In the genomic region with DNA sequence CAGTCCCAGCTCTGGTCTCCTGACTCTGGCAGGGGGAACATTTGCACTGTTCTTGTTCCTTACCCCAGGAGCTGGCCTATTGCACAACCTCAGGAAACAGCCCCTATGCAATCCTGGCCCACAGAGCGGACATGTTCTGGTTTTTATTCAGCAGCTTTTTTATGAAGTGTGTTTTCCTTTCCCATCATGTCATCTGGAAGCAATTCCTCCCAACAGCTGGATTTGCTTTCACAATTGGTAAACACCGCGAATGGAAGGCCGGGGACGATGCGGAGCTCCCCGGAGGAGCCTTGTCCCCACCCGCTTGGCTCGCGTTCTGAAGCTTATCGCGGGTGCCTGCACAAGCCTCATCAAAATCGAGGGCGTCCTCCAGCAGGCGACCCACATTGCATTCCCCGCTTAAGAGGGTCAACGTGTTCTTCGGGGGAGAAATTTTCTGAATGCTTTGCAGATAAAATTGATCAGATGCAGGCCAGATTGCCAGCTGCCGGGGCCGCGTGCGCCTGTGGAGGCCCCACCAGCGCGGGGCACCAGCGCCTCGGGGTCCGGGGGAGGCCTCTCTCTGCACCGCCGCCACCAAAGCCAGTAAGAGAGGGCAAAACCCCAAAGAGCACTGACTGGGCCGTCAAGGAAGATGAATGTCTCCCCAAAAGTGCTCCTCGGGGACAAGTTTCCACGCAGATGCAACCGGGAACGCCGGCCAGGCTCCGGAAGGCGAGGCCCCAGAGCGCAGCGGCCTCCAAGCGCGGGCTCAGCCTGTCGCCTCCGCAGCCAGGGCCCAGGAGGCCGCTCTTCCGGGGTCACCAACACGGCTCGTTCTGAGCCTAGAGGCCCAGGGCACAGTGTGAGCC, we compare ENCODE assay signal across 8 cellular contexts.
DNase-seq lines count a peak whose midpoint lies in the region; ATAC-seq and FAIRE-seq lines count a peak whose summit lies in the region.

No MANE protein-coding gene starts in this region.

- H3K4me1 ChIP-seq in adipocyte (ENCODE audit: control insufficient read depth, insufficient read depth, low read length) = peaks cover 39% of the 10 kb centered on the region
- peaks cover 0 to 7% of the 10 kb centered on the region in 2 donors for H3K4me1 ChIP-seq in small intestine (ENCODE audit: control insufficient read depth in 2 of 2, insufficient read depth in 1 of 2, low read depth in 1 of 2, low read length in 1 of 2)

- H3K4me3 ChIP-seq in H7 (ENCODE audit: insufficient read depth, low read depth, low read length) (no peak overlapping the region), adipocyte (ENCODE audit: low read length) (peak overlapping the region; percentile 74), skeletal muscle cell (ENCODE audit: low read depth, low read length) (no peak overlapping the region), small intestine (ENCODE audit: low read depth in 1 of 2, low read length in 2 of 2) (no peak overlapping the region)

- H3K9me3 ChIP-seq in adipocyte (ENCODE audit: control insufficient read depth, low read length) (no peaks in the 10 kb centered on the region), small intestine (ENCODE audit: control insufficient read depth, low read depth) (no peaks in the 10 kb centered on the region)

- peak overlapping the region in 1 of 2 donors; percentile 92 for H3K27ac ChIP-seq in small intestine (ENCODE audit: low read depth in 1 of 2, low read length in 1 of 2)

- 72 to 93% (median 89%) methylated on average over 46 to 47 of the region's 47 CpGs for WGBS in small intestine, 3 donors

- H3K27me3 ChIP-seq in H7 (ENCODE audit: control insufficient read depth, insufficient read depth, low read length) (no peaks in the 10 kb centered on the region), adipocyte (replicated peaks; ENCODE audit: control insufficient read depth, insufficient read depth, low read length) (no peaks in the 10 kb centered on the region), small intestine (ENCODE audit: control insufficient read depth in 2 of 2, insufficient read depth in 2 of 2, low read length in 2 of 2) (no peaks in the 10 kb centered on the region)

- DNase-seq in H7 = peak; percentile 41
- peak; percentile 96 for DNase-seq in adipocyte (ENCODE audit: low read depth)
- DNase-seq in left ventricle myocardium superior = peak; percentile 86
- peak; percentile 97 for DNase-seq in skeletal muscle cell (ENCODE audit: low read depth)
- DNase-seq in germinal center (ENCODE audit: low spot score) = no peak
- no peak for DNase-seq in effector CD8-positive, alpha-beta T cell (lab: John Stamatoyannopoulos, UW)
- no peak for DNase-seq in NCI-H187 (lab: John Stamatoyannopoulos, UW)
- DNase-seq in small intestine = no peak

- intact Hi-C loops in left ventricle myocardium superior (cut with micrococcal nuclease) = no loop called here

- H3K9ac ChIP-seq in adipocyte (ENCODE audit: low read length) = peak overlapping the region; percentile 85

- peak; percentile 89 for ATAC-seq in left ventricle myocardium superior

- H3K36me3 ChIP-seq in H7 (replicated peaks; ENCODE audit: control insufficient read depth, insufficient read depth, low read length) (no peaks in the 10 kb centered on the region), adipocyte (ENCODE audit: control insufficient read depth, insufficient read depth, low read length, severe bottlenecking) (no peaks in the 10 kb centered on the region), small intestine (ENCODE audit: control insufficient read depth in 2 of 2, insufficient read depth in 2 of 2, low read length in 2 of 2) (no peaks in the 10 kb centered on the region)

- FAIRE-seq in small intestine (lab: Jason Lieb, UNC) = no peak

Comparison
In these comparisons a context has a peak if more than half of its experiments do, and no peak if none do; other contexts are left out.
1. DNase-seq: peak in H7 (single experiment), adipocyte (single experiment), left ventricle myocardium superior (single experiment) and skeletal muscle cell (single experiment); none in germinal center (single experiment), effector CD8-positive, alpha-beta T cell (single experiment), NCI-H187 (0 of 2) and small intestine (single experiment).